8 cellular contexts compared by ENCODE assay signal in the genomic region with DNA sequence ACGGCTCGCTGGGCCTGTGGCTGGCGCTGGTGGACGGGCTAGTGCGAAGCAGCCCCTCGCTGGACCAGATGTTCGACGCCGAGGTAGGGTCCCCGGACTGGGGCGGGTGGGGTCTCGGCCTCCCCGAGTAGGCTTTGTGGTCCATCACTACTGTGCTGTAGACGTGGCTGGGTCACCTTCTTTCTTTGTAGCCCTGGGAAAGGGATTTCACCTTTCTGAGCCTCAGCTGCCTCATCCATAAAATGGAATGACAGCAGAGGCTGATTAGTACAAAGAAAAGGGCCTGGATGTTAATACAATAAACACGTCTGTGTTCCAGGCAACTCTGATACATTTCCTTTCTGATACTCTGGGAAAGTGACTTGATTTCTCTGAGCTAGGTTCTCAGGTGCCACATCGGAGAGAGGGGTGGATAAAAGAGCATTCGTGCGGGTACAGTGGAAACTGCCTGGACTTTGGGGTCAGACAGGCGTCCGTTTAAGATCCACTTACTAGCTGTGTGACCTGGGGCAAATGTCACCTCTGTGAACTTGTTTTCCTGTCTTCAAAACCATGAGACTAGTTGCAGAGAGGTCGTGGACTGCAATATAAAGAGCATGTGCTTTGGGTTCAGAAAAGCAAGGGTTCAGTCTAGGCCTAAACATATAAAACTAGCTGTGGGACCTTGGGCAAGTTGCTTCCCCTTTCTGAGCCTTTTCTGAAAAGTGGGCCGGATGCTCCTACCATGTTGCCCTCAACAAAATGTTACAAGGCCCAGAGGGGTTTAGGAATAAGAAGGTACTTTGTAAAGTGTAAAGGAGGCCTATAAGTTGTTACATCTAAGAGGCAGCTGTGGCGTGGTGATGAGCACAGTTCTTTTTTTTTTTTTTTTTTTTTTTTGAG. TPM values are rescaled to one million over a fixed set of nuclear protein-coding genes. Genes with fewer than 3 reads are reported as not detected.
DNase-seq lines count a peak whose midpoint lies in the region; ATAC-seq and TF ChIP-seq lines count a peak whose summit lies in the region.

No MANE protein-coding gene starts in this region.

- 0 out of 2 replicates have a peak overlapping the region, but pooled peaks have one; percentile 8 for H3K9ac ChIP-seq in HUES48 (ENCODE audit: low read depth, low read length)
- H3K9ac ChIP-seq in mucosa of rectum (ENCODE audit: low read depth in 1 of 2, low read length in 2 of 2) = peak overlapping the region; percentile 88 to 94

- H3K27ac Mint-ChIP-seq in MCF 10A (ENCODE audit: low read depth, unreplicated experiment) = peak overlapping the region; percentile 95

- no peaks in the 10 kb centered on the region for H3K9me3 ChIP-seq in HUES48 (ENCODE audit: control insufficient read depth, insufficient read depth, low read length)
- no peaks in the 10 kb centered on the region for H3K9me3 ChIP-seq in mucosa of rectum (ENCODE audit: control insufficient read depth in 2 of 2, low read length in 2 of 2)

- H3K4me1 Mint-ChIP-seq in MCF 10A (ENCODE audit: insufficient read depth, unreplicated experiment) = peaks cover 22% of the 10 kb centered on the region

- no peaks in the 10 kb centered on the region for H3K9me3 Mint-ChIP-seq in MCF 10A (ENCODE audit: unreplicated experiment)

- H3K4me1 ChIP-seq in HUES48 (ENCODE audit: control insufficient read depth, insufficient read depth, low read length) (0 out of 2 replicates have a peak, but pooled peaks cover 2% of the 10 kb centered on the region), mucosa of rectum (ENCODE audit: control insufficient read depth in 2 of 2, insufficient read depth in 2 of 2, low read length in 2 of 2) (peaks cover 30 to 32% of the 10 kb centered on the region in 2 donors)

- H3K36me3 ChIP-seq in HUES48 (ENCODE audit: control insufficient read depth, insufficient read depth, low read length) (peaks cover 31% of the 10 kb centered on the region), mucosa of rectum (ENCODE audit: control insufficient read depth in 2 of 2, insufficient read depth in 2 of 2, low read length in 2 of 2) (peaks cover 25 to 30% of the 10 kb centered on the region in 2 donors)

- H3K27me3 Mint-ChIP-seq in MCF 10A (ENCODE audit: insufficient read depth, unreplicated experiment) = no peaks in the 10 kb centered on the region

- ATAC-seq in HG03439 (IDR thresholded peaks at IDR 0.05; ENCODE audit: unreplicated experiment) = no peak

- peak overlapping the region; percentile 96 for H3K4me3 ChIP-seq in AG04449 (ENCODE audit: low read depth, low read length)
- peak overlapping the region; percentile 89 for H3K4me3 ChIP-seq in HUES48 (ENCODE audit: low read depth, low read length)
- peak overlapping the region; percentile 92 to 94 for H3K4me3 ChIP-seq in mucosa of rectum (ENCODE audit: low read length in 2 of 2)

- TSS peak; percentile 27 for BruUV-seq in MCF 10A (replicated peaks; lab: Mats Ljungman, UMichigan)

- intact Hi-C loops in MCF 10A (cut with micrococcal nuclease) = loop anchor here (1.0 to 5.0 kb wide), 4 partner anchors 28 to 73 kb away; a partner anchor contains a TSS

- TF ChIP-seq CTCF in AG04449 (IDR thresholded peaks at IDR 0.05; ENCODE audit: insufficient read depth, low read length, missing control alignments) (no peak), MCF 10A (IDR thresholded peaks at IDR 0.05; ENCODE audit: unreplicated experiment) (no peak)

- CTCF ChIA-PET in AG04449 (lab: Yijun Ruan, JAX) = interaction anchor here (0.6 to 10.9 kb wide), 31 partner anchors 10 to 443 kb away, joined by 3 to 191 read pairs (median 7); a partner anchor contains a TSS
- CTCF ChIA-PET in MCF 10A (lab: Yijun Ruan, JAX) = interaction anchor here (0.5 to 12.8 kb wide), 42 partner anchors 8 to 441 kb away, joined by 3 to 123 read pairs (median 4); a partner anchor contains a TSS

- peak overlapping the region; percentile 97 for H3K4me3 Mint-ChIP-seq in MCF 10A (ENCODE audit: unreplicated experiment)

- H3K27me3 ChIP-seq in HUES48 (ENCODE audit: control insufficient read depth, insufficient read depth, low read length) (no peaks in the 10 kb centered on the region), mucosa of rectum (ENCODE audit: control insufficient read depth in 2 of 2, insufficient read depth in 2 of 2, low read length in 2 of 2) (no peaks in the 10 kb centered on the region)

- peaks cover 38% of the 10 kb centered on the region for H3K36me3 Mint-ChIP-seq in MCF 10A (ENCODE audit: insufficient read depth, unreplicated experiment)

- DNase-seq in AG04449 (ENCODE audit: low read depth, low spot score) = no peak
- no peak for DNase-seq in MCF 10A (ENCODE audit: unreplicated experiment)
- DNase-seq in H4 (ENCODE audit: low spot score) = no peak
- no peak for DNase-seq in activated CD8-positive, alpha-beta memory T cell treated with anti-CD3 and anti-CD28 coated beads, Interleukin-2, amount 50 U/mL, for 4 hours
- DNase-seq in putamen (ENCODE audit: low spot score) = no peak

- H3K27ac ChIP-seq in HUES48 (ENCODE audit: low read depth, low read length) (peak overlapping the region; percentile 95), mucosa of rectum (ENCODE audit: low read depth in 2 of 2, low read length in 2 of 2) (peak overlapping the region; percentile 98)

- POLR2A ChIA-PET in AG04449 (lab: Yijun Ruan, JAX) = interaction anchor here (0.6 to 8.2 kb wide), 9 partner anchors 9 to 73 kb away, joined by 3 to 86 read pairs (median 6); a partner anchor contains a TSS
- POLR2A ChIA-PET in MCF 10A (lab: Yijun Ruan, JAX) = interaction anchor here (0.7 to 34.6 kb wide), 30 partner anchors 7 to 453 kb away, joined by 3 to 1328 read pairs (median 5); a partner anchor contains a TSS

RNA-seq across cellular contexts. Expression of a gene that starts 0.9 kb away (rescaled TPM):
- total RNA-seq in MCF 10A (2022) = 19.1 and 28.2 TPM in 2 replicates
- total RNA-seq in H4 (2014; rRNA removed; shearing (Covaris generic)) = 15.4 and 20.8 TPM in 2 replicates

RNA-seq across cellular contexts. Expression of a gene that starts 14.3 kb away (rescaled TPM):
- not detected in 2 replicates for total RNA-seq in MCF 10A (2022)
- total RNA-seq in H4 (2014; rRNA removed; shearing (Covaris generic)) = not detected in 2 replicates

RNA-seq across cellular contexts. Expression of a gene that starts 15.6 kb away (rescaled TPM):
- total RNA-seq in MCF 10A (2022) = 180 and 209 TPM in 2 replicates
- 88.3 and 88.4 TPM in 2 replicates for total RNA-seq in H4 (2014; rRNA removed; shearing (Covaris generic))

RNA-seq across cellular contexts. Expression of a gene that starts 44.2 kb away (rescaled TPM):
- 9.1 and 13.0 TPM in 2 replicates for total RNA-seq in MCF 10A (2022)
- total RNA-seq in H4 (2014; rRNA removed; shearing (Covaris generic)) = 2.7 and 3.8 TPM in 2 replicates

RNA-seq across cellular contexts. Expression of a gene that starts 52.1 kb away (rescaled TPM):
- total RNA-seq in MCF 10A (2022) = 79.4 and 84.3 TPM in 2 replicates
- total RNA-seq in H4 (2014; rRNA removed; shearing (Covaris generic)) = 83.5 and 118 TPM in 2 replicates
